ENCODE assay signal across 1 cellular context in the genomic region with DNA sequence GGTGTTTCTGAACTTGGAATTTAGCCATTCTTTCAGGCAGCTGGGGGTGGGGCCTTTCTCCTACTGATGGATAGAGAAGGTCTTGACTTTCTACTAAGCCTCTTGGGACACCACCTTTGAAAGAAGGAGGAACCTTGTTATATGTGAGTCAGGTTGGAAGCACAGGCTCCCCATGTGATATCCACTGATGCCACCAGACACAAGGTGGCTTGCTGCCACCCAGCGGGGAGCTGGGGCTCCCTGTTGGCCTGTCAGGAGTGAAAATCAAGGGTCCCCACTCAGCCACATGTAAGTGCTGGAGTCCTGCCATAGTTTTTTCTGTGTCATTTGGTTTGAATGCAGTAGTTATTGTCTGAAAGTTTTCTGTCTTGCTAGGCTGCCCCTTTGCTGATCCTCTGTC.
TF ChIP-seq lines count a peak whose summit lies in the region.

No MANE protein-coding gene starts in this region.

TF ChIP-seq in H1, 55 proteins besides CTCF, POLR2A, EP300 and RAD21 (continued from another document):
- TF ChIP-seq FOSL1 (IDR thresholded peaks at IDR 0.05; ENCODE audit: insufficient read depth, low read depth, low read length) (no peak), YY1 (IDR thresholded peaks at IDR 0.05; ENCODE audit: low read depth, low read length) (no peak), HDAC6 (IDR thresholded peaks at IDR 0.05; ENCODE audit: low read depth, low read length) (no peak), EGR1 (IDR thresholded peaks at IDR 0.05; ENCODE audit: borderline replicate concordance, low read depth, low read length) (no peak), TAF7 (optimal IDR thresholded peaks at IDR 0.05; ENCODE audit: borderline replicate concordance, low read depth, low read length) (no peak), RNF2 (IDR thresholded peaks at IDR 0.05; ENCODE audit: borderline replicate concordance, low read depth, low read length, missing control alignments, poor library complexity, severe bottlenecking) (no peak), JUND (IDR thresholded peaks at IDR 0.05; ENCODE audit: low read length) (no peak), KDM4A (IDR thresholded peaks at IDR 0.05; ENCODE audit: low read depth, low read length, severe bottlenecking) (no peak), RFX5 (IDR thresholded peaks at IDR 0.05; ENCODE audit: borderline replicate concordance, low read depth, low read length) (no peak), CEBPB (IDR thresholded peaks at IDR 0.05; ENCODE audit: low read depth, low read length) (no peak), POU5F1 (IDR thresholded peaks at IDR 0.05; ENCODE audit: low read depth, low read length) (no peak)
- TF ChIP-seq, protein P1, sequence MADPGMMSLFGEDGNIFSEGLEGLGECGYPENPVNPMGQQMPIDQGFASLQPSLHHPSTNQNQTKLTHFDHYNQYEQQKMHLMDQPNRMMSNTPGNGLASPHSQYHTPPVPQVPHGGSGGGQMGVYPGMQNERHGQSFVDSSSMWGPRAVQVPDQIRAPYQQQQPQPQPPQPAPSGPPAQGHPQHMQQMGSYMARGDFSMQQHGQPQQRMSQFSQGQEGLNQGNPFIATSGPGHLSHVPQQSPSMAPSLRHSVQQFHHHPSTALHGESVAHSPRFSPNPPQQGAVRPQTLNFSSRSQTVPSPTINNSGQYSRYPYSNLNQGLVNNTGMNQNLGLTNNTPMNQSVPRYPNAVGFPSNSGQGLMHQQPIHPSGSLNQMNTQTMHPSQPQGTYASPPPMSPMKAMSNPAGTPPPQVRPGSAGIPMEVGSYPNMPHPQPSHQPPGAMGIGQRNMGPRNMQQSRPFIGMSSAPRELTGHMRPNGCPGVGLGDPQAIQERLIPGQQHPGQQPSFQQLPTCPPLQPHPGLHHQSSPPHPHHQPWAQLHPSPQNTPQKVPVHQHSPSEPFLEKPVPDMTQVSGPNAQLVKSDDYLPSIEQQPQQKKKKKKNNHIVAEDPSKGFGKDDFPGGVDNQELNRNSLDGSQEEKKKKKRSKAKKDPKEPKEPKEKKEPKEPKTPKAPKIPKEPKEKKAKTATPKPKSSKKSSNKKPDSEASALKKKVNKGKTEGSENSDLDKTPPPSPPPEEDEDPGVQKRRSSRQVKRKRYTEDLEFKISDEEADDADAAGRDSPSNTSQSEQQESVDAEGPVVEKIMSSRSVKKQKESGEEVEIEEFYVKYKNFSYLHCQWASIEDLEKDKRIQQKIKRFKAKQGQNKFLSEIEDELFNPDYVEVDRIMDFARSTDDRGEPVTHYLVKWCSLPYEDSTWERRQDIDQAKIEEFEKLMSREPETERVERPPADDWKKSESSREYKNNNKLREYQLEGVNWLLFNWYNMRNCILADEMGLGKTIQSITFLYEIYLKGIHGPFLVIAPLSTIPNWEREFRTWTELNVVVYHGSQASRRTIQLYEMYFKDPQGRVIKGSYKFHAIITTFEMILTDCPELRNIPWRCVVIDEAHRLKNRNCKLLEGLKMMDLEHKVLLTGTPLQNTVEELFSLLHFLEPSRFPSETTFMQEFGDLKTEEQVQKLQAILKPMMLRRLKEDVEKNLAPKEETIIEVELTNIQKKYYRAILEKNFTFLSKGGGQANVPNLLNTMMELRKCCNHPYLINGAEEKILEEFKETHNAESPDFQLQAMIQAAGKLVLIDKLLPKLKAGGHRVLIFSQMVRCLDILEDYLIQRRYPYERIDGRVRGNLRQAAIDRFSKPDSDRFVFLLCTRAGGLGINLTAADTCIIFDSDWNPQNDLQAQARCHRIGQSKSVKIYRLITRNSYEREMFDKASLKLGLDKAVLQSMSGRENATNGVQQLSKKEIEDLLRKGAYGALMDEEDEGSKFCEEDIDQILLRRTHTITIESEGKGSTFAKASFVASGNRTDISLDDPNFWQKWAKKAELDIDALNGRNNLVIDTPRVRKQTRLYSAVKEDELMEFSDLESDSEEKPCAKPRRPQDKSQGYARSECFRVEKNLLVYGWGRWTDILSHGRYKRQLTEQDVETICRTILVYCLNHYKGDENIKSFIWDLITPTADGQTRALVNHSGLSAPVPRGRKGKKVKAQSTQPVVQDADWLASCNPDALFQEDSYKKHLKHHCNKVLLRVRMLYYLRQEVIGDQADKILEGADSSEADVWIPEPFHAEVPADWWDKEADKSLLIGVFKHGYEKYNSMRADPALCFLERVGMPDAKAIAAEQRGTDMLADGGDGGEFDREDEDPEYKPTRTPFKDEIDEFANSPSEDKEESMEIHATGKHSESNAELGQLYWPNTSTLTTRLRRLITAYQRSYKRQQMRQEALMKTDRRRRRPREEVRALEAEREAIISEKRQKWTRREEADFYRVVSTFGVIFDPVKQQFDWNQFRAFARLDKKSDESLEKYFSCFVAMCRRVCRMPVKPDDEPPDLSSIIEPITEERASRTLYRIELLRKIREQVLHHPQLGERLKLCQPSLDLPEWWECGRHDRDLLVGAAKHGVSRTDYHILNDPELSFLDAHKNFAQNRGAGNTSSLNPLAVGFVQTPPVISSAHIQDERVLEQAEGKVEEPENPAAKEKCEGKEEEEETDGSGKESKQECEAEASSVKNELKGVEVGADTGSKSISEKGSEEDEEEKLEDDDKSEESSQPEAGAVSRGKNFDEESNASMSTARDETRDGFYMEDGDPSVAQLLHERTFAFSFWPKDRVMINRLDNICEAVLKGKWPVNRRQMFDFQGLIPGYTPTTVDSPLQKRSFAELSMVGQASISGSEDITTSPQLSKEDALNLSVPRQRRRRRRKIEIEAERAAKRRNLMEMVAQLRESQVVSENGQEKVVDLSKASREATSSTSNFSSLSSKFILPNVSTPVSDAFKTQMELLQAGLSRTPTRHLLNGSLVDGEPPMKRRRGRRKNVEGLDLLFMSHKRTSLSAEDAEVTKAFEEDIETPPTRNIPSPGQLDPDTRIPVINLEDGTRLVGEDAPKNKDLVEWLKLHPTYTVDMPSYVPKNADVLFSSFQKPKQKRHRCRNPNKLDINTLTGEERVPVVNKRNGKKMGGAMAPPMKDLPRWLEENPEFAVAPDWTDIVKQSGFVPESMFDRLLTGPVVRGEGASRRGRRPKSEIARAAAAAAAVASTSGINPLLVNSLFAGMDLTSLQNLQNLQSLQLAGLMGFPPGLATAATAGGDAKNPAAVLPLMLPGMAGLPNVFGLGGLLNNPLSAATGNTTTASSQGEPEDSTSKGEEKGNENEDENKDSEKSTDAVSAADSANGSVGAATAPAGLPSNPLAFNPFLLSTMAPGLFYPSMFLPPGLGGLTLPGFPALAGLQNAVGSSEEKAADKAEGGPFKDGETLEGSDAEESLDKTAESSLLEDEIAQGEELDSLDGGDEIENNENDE (IDR thresholded peaks at IDR 0.05; ENCODE audit: insufficient replicate concordance, low read length): no peak
- TF ChIP-seq, protein P2, sequence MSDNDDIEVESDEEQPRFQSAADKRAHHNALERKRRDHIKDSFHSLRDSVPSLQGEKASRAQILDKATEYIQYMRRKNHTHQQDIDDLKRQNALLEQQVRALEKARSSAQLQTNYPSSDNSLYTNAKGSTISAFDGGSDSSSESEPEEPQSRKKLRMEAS (IDR thresholded peaks at IDR 0.05): no peak
